In genomic region chr2:57097855-57098254, GRCh38 we compare ENCODE assay signal across 7 cellular contexts.
"Had no signal": no experiment of that assay in that cellular context is flagged by ENCODE, and none has a peak within 500 bp of the region (broad histone marks: within the 10 kb centered on the region; RNA-seq: fewer than 3 reads in every experiment).

No MANE protein-coding gene starts in this region.

- H3K4me3 Mint-ChIP-seq: IgD-negative memory B cell had no signal

- FAIRE-seq: HTR-8/SVneo had no signal

- H3K9ac ChIP-seq: KMS-11 had no signal

- H3K27ac Mint-ChIP-seq: IgD-negative memory B cell had no signal

- H3K27ac ChIP-seq: HL-60, KMS-11 had no signal

- H3K4me1 Mint-ChIP-seq: IgD-negative memory B cell had no signal

- DNase-seq: Karpas-422, KBM-7, KG1 had no signal

- H3K4me2 ChIP-seq: KMS-11 had no signal

- H3K27me3 Mint-ChIP-seq: IgD-negative memory B cell had no signal
